In the genomic region with DNA sequence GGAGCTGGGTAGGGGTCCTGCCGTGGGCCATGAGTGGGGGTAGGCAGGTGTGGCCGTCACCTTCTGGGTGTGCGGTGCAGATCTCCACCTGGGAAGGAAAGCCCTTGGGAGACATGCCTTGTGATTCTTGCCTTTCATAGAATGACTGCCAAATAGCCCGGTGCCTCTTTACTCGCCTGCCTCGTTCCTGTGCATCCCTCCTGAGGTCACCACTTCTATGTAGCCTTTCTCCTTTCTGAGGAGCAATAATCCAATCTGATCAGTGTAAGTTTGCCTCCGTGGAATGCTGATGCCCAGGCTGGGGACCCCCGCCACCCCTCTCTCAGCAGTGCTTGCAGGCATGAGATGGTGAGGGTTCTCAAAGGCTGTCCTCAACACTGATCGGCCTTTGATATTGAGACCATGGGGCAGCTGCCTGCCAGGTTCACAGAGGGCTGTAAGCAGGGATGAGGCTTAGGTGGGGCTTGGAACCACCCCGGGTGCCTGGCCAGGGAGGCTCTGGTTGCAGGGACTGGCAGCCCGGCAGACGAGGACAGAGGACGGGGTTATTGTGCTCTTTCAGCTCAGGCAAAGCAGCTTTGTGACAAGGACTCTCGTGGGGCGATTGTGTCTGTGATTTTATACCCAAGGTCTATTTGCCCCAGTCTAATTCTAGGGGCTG, we compare ENCODE assay signal across 11 cellular contexts.
A peak's percentile ranks its signal among the peaks of the same experiment; 100 is the strongest.
DNase-seq lines count a peak whose midpoint lies in the region; ATAC-seq and TF ChIP-seq lines count a peak whose summit lies in the region.
"Had no signal": no experiment of that assay in that cellular context is flagged by ENCODE, and none has a peak within 500 bp of the region (broad histone marks: within the 10 kb centered on the region; RNA-seq: fewer than 3 reads in every experiment).

No MANE protein-coding gene starts in this region.

- no peak overlapping the region for H3K4me2 ChIP-seq in OCI-LY1 (ENCODE audit: low read length)
- H3K4me2 ChIP-seq: hepatocyte had no signal

- no peak overlapping the region for H2AFZ ChIP-seq in OCI-LY1 (ENCODE audit: low read length)
- H2AFZ ChIP-seq: hepatocyte had no signal

- WGBS in tibial nerve, 2 donors = 38 to 40% methylated on average over 15 of the region's 15 CpGs

- DNase-seq in coronary artery (ENCODE audit: low spot score) (peak; percentile 69), mucosa of descending colon (peak in 2 of 3 donors; percentile 32 to 35), tibial nerve (ENCODE audit: low spot score in 2 of 2) (peak in 1 of 2 donors; percentile 11), NCI-H2196 treated with DMSO at 0.1 percent for 48 hours (lab: John Stamatoyannopoulos, UW; ENCODE audit: unreplicated experiment) (no peak)
- DNase-seq: activated CD8-positive, alpha-beta T cell treated with anti-CD3 and anti-CD28 coated beads for 36 hours; NCI-H146 had no signal

- no peak for TF ChIP-seq EP300 in tibial nerve (IDR thresholded peaks at IDR 0.05)

- no peak overlapping the region for H3K4me3 ChIP-seq in OCI-LY1 (ENCODE audit: low read depth, low read length, poor library complexity, severe bottlenecking)
- peak overlapping the region; percentile 54 for H3K4me3 ChIP-seq in coronary artery
- H3K4me3 ChIP-seq in mucosa of descending colon = no peak overlapping the region
- H3K4me3 ChIP-seq in tibial nerve = peak overlapping the region in 1 of 4 donors; percentile 49
- H3K4me3 ChIP-seq: cardiac muscle cell, hepatocyte had no signal

- peak overlapping the region; percentile 3 for H3K27ac ChIP-seq in OCI-LY1 (ENCODE audit: low read depth, low read length, poor library complexity, severe bottlenecking)
- peak overlapping the region; percentile 96 to 100 for H3K27ac ChIP-seq in coronary artery
- peak overlapping the region; percentile 95 to 100 (median 98) for H3K27ac ChIP-seq in tibial nerve
- H3K27ac ChIP-seq: cardiac muscle cell, hepatocyte had no signal

- H3K79me2 ChIP-seq in OCI-LY1 (ENCODE audit: insufficient read depth, low read length) = peaks cover 31% of the 10 kb centered on the region
- H3K79me2 ChIP-seq: hepatocyte had no signal

- no peak for TF ChIP-seq CTCF in OCI-LY1 (IDR thresholded peaks at IDR 0.05; ENCODE audit: low read length)
- no peak for TF ChIP-seq CTCF in coronary artery (IDR thresholded peaks at IDR 0.05)
- TF ChIP-seq CTCF in mucosa of descending colon (IDR thresholded peaks at IDR 0.05) = no peak
- peak in 1 of 5 experiments; percentile 4 for TF ChIP-seq CTCF in tibial nerve (IDR thresholded peaks at IDR 0.05)

- no peaks in the 10 kb centered on the region for H3K9me2 ChIP-seq in OCI-LY1 (ENCODE audit: low read depth, low read length)

- ATAC-seq in mucosa of descending colon (no peak), GM18868 (IDR thresholded peaks at IDR 0.05; ENCODE audit: unreplicated experiment) (no peak), GM19395 (IDR thresholded peaks at IDR 0.05; ENCODE audit: unreplicated experiment) (no peak)
- ATAC-seq: activated CD8-positive, alpha-beta T cell treated with anti-CD3 and anti-CD28 coated beads for 36 hours had no signal

- H3K36me3 ChIP-seq in OCI-LY1 (ENCODE audit: insufficient read depth, low read length) = 0 out of 2 replicates have a peak, but pooled peaks cover 5% of the 10 kb centered on the region
- H3K36me3 ChIP-seq in mucosa of descending colon (ENCODE audit: low read depth) = no peaks in the 10 kb centered on the region
- no peaks in the 10 kb centered on the region for H3K36me3 ChIP-seq in tibial nerve
- H3K36me3 ChIP-seq: cardiac muscle cell had no signal

- no peak for TF ChIP-seq POLR2A in tibial nerve (IDR thresholded peaks at IDR 0.05)

- H3K9me3 ChIP-seq in OCI-LY1 (ENCODE audit: low read length) = no peaks in the 10 kb centered on the region
- H3K9me3 ChIP-seq in mucosa of descending colon = no peaks in the 10 kb centered on the region
- no peaks in the 10 kb centered on the region for H3K9me3 ChIP-seq in tibial nerve

- H3F3A ChIP-seq in OCI-LY1 (ENCODE audit: insufficient read depth, low read length) = no peaks in the 10 kb centered on the region

- H3K9ac ChIP-seq in OCI-LY1 (ENCODE audit: low read length) = no peak overlapping the region

- H3K4me1 ChIP-seq in OCI-LY1 (ENCODE audit: insufficient read depth, low read length, severe bottlenecking) = peaks cover 64% of the 10 kb centered on the region
- peaks cover 29% of the 10 kb centered on the region for H3K4me1 ChIP-seq in mucosa of descending colon (ENCODE audit: low read depth)
- peaks cover 0 to 88% (median 70%) of the 10 kb centered on the region in 4 donors for H3K4me1 ChIP-seq in tibial nerve

- no peaks in the 10 kb centered on the region for H3K27me3 ChIP-seq in OCI-LY1 (ENCODE audit: insufficient read depth, low read length)
- no peaks in the 10 kb centered on the region for H3K27me3 ChIP-seq in tibial nerve

- no peaks in the 10 kb centered on the region for H4K20me1 ChIP-seq in OCI-LY1 (ENCODE audit: insufficient read depth, low read length)

- intact Hi-C loops in mucosa of descending colon (cut with DNase I, micrococcal nuclease) = no loop called here

Comparison
In these comparisons a context has a peak if more than half of its experiments do, and no peak if none do; other contexts are left out.
1. H3K27ac ChIP-seq: peak in every context shown above with its lines; median percentile 98 in tibial nerve; 98 in coronary artery; 3 in OCI-LY1.